In genomic region chr18:77132369-77133050, GRCh38 we compare ENCODE assay signal across 7 cellular contexts. TPM values are rescaled to one million over a fixed set of nuclear protein-coding genes. Genes with fewer than 3 reads are reported as not detected.
DNase-seq lines count a peak whose midpoint lies in the region; ATAC-seq, FAIRE-seq and TF ChIP-seq lines count a peak whose summit lies in the region.

TSS of gene MBP (minus strand) at chr18:77132783. CDS start at chr18:77105261, 27,522 bp downstream.

- H3K27me3 ChIP-seq in endothelial cell of umbilical vein (ENCODE audit: control insufficient read depth in 2 of 2, insufficient read depth in 2 of 2, low read length in 2 of 2) (peaks cover 4 to 28% of the 10 kb centered on the region in 2 experiments), testis (no peaks in the 10 kb centered on the region)
- no peaks in the 10 kb centered on the region for H3K27me3 ChIP-seq in naive thymus-derived CD4-positive, alpha-beta T cell (ENCODE audit: control insufficient read depth in 2 of 2, insufficient read depth in 2 of 2, low read length in 2 of 2)

- no peaks in the 10 kb centered on the region for H3K27me3 Mint-ChIP-seq in naive thymus-derived CD4-positive, alpha-beta T cell

- no peaks in the 10 kb centered on the region for H3K9me3 Mint-ChIP-seq in naive thymus-derived CD4-positive, alpha-beta T cell

- peak within 1 kb of the TSS; percentile 44 to 48 (median 46) for H3K4me3 ChIP-seq in endothelial cell of umbilical vein (replicated peaks in 1 of 3; ENCODE audit: insufficient read depth in 1 of 3, low read depth in 1 of 3, low read length in 3 of 3)
- peak within 1 kb of the TSS; percentile 66 for H3K4me3 ChIP-seq in naive thymus-derived CD4-positive, alpha-beta T cell (ENCODE audit: low read length)
- peak within 1 kb of the TSS; percentile 78 to 90 for H3K4me3 ChIP-seq in testis

- peaks cover 0 to 28% (median 3%) of the 10 kb centered on the region in 5 donors for H3K36me3 Mint-ChIP-seq in naive thymus-derived CD4-positive, alpha-beta T cell

- TF ChIP-seq CTCF in endothelial cell of umbilical vein (IDR thresholded peaks at IDR 0.05; ENCODE audit: extremely low read depth in 1 of 2, insufficient read depth in 1 of 2, low read depth in 1 of 2, low read length in 2 of 2) = no peak
- TF ChIP-seq CTCF in testis (IDR thresholded peaks at IDR 0.05) = no peak

- H3K9me3 ChIP-seq in endothelial cell of umbilical vein (replicated peaks; ENCODE audit: control insufficient read depth, insufficient read depth, low read length) (no peaks in the 10 kb centered on the region), testis (no peaks in the 10 kb centered on the region)
- H3K9me3 ChIP-seq in naive thymus-derived CD4-positive, alpha-beta T cell (ENCODE audit: control insufficient read depth in 2 of 3, low read length in 3 of 3) = no peaks in the 10 kb centered on the region

- peak; percentile 35 for ATAC-seq in GM18858 (IDR thresholded peaks at IDR 0.05; ENCODE audit: unreplicated experiment)
- peak; percentile 60 for ATAC-seq in HG02852 (IDR thresholded peaks at IDR 0.05; ENCODE audit: unreplicated experiment)
- ATAC-seq in naive thymus-derived CD4-positive, alpha-beta T cell = peak; percentile 49

- dilution Hi-C loops in endothelial cell of umbilical vein (cut with MboI; ENCODE audit: extremely low pct_ligation_motif_present, low sequenced_read_pairs) = no loop called here

- CTCF ChIA-PET in activated CD8-positive, alpha-beta memory T cell treated with anti-CD3 and anti-CD28 coated beads for 36 hours (lab: Charles Lee) = interaction anchor here (0.6 to 2.0 kb wide), 6 partner anchors 8 to 331 kb away, joined by 3 to 9 read pairs (median 4); no protein-coding TSS in a partner anchor
- CTCF ChIA-PET in endothelial cell of umbilical vein (lab: Charles Lee) = interaction anchor here (0.7 to 2.1 kb wide), 5 partner anchors 31 to 132 kb away, joined by 3 to 7 read pairs (median 3); no protein-coding TSS in a partner anchor
- CTCF ChIA-PET in naive thymus-derived CD4-positive, alpha-beta T cell (lab: Charles Lee) = interaction anchor here (1.1 to 1.9 kb wide), 6 partner anchors 8 to 78 kb away, joined by 3 to 7 read pairs (median 4); no protein-coding TSS in a partner anchor

- no peaks in the 10 kb centered on the region for H3K79me2 ChIP-seq in endothelial cell of umbilical vein (ENCODE audit: control insufficient read depth, insufficient read depth, low read length)

- peak within 1 kb of the TSS; percentile 89 for H2AFZ ChIP-seq in endothelial cell of umbilical vein (ENCODE audit: low read depth, low read length)

- H3K27ac ChIP-seq in endothelial cell of umbilical vein (ENCODE audit: insufficient read depth, low read depth, low read length) = no peak within 1 kb of the TSS
- peak within 1 kb of the TSS; percentile 87 for H3K27ac ChIP-seq in naive thymus-derived CD4-positive, alpha-beta T cell (ENCODE audit: low read depth, low read length)
- H3K27ac ChIP-seq in testis = peak within 1 kb of the TSS; percentile 90 to 92

- no peaks in the 10 kb centered on the region for H3K36me3 ChIP-seq in endothelial cell of umbilical vein (ENCODE audit: control insufficient read depth in 2 of 2, extremely low read depth in 1 of 2, insufficient read depth in 2 of 2, low read length in 2 of 2)
- H3K36me3 ChIP-seq in naive thymus-derived CD4-positive, alpha-beta T cell (ENCODE audit: control insufficient read depth in 2 of 3, insufficient read depth in 3 of 3, low read length in 3 of 3) = peaks cover 0 to 7% (median 0%) of the 10 kb centered on the region in 3 experiments
- H3K36me3 ChIP-seq in testis (ENCODE audit: low read depth, missing control alignments) = no peaks in the 10 kb centered on the region

- no peak for FAIRE-seq in endothelial cell of umbilical vein (lab: Jason Lieb, UNC)

- no peaks in the 10 kb centered on the region for H4K20me1 ChIP-seq in endothelial cell of umbilical vein (replicated peaks; ENCODE audit: control insufficient read depth, extremely low read depth, insufficient read depth, low read length)

- TF ChIP-seq POLR2A in endothelial cell of umbilical vein (IDR thresholded peaks at IDR 0.05; ENCODE audit: low read depth, low read length) (no peak), testis (IDR thresholded peaks at IDR 0.05) (no peak)

- peak within 1 kb of the TSS; percentile 69 for H3K4me2 ChIP-seq in endothelial cell of umbilical vein (ENCODE audit: insufficient read depth, low read length)

- H3K9me1 ChIP-seq in endothelial cell of umbilical vein (replicated peaks; ENCODE audit: control insufficient read depth, extremely low read depth, insufficient read depth, low read length) = no peaks in the 10 kb centered on the region

- BruUV-seq in endothelial cell of umbilical vein (replicated peaks; lab: Mats Ljungman, UMichigan) = no TSS peak

- H3K4me1 ChIP-seq in endothelial cell of umbilical vein (ENCODE audit: control insufficient read depth, extremely low read depth, insufficient read depth, low read length) = peaks cover 13% of the 10 kb centered on the region
- H3K4me1 ChIP-seq in naive thymus-derived CD4-positive, alpha-beta T cell (ENCODE audit: control insufficient read depth in 2 of 2, insufficient read depth in 2 of 2, low read length in 2 of 2) = peaks cover 34 to 47% of the 10 kb centered on the region in 2 donors
- peaks cover 12% of the 10 kb centered on the region for H3K4me1 ChIP-seq in testis

- peak within 1 kb of the TSS; percentile 61 for H3K9ac ChIP-seq in endothelial cell of umbilical vein (replicated peaks; ENCODE audit: extremely low read depth, insufficient read depth, low read length)

- intact Hi-C loops in endothelial cell of umbilical vein (cut with micrococcal nuclease) = loop anchor here (2.0 to 5.0 kb wide), 4 partner anchors 65 to 130 kb away; no protein-coding TSS in a partner anchor
- intact Hi-C loops in naive thymus-derived CD4-positive, alpha-beta T cell (cut with micrococcal nuclease) = loop anchor here (1.0 to 5.0 kb wide), 10 partner anchors 8 to 310 kb away; partner anchors contain the start of gene ZNF236 (in 2 of the 2)
- intact Hi-C loops in testis (cut with DNase I; ENCODE audit: low total_unique reads) = no loop called here

- H3K4me3 Mint-ChIP-seq in naive thymus-derived CD4-positive, alpha-beta T cell = peak within 1 kb of the TSS; percentile 94 to 100 (median 97)

- peaks cover 43 to 66% (median 59%) of the 10 kb centered on the region in 7 donors for H3K4me1 Mint-ChIP-seq in naive thymus-derived CD4-positive, alpha-beta T cell

- WGBS in testis, 2 donors = 0 to 1% methylated on average over 1 to 42 of the region's 88 CpGs

- POLR2A ChIA-PET in activated CD8-positive, alpha-beta memory T cell treated with anti-CD3 and anti-CD28 coated beads for 36 hours (lab: Charles Lee) = interaction anchor here (0.6 to 3.5 kb wide), 7 partner anchors 11 to 78 kb away, joined by 3 to 12 read pairs (median 5); no protein-coding TSS in a partner anchor
- POLR2A ChIA-PET in endothelial cell of umbilical vein (lab: Charles Lee) = no interaction called here
- POLR2A ChIA-PET in naive thymus-derived CD4-positive, alpha-beta T cell (lab: Charles Lee) = interaction anchor here (1.1 to 5.7 kb wide), 14 partner anchors 9 to 412 kb away, joined by 3 to 83 read pairs (median 12); no protein-coding TSS in a partner anchor

- H3K27ac Mint-ChIP-seq in naive thymus-derived CD4-positive, alpha-beta T cell = peak within 1 kb of the TSS; percentile 76 to 97 (median 96)

- peak; percentile 33 for DNase-seq in NCI-H2171 treated with DMSO at 0.1 percent for 48 hours (lab: John Stamatoyannopoulos, UW)
- no peak for DNase-seq in endothelial cell of umbilical vein (ENCODE audit: low read depth, low spot score)
- DNase-seq in naive thymus-derived CD4-positive, alpha-beta T cell = peak; percentile 58 to 75 (median 68)
- DNase-seq in testis = peak; percentile 75

TF ChIP-seq in endothelial cell of umbilical vein, 7 proteins besides CTCF, POLR2A, EP300 and RAD21:
- TF ChIP-seq JUN (IDR thresholded peaks at IDR 0.05; ENCODE audit: borderline replicate concordance, insufficient read depth, insufficient read length, low read depth) (no peak), EZH2 (IDR thresholded peaks at IDR 0.05; ENCODE audit: borderline replicate concordance, low read depth, low read length, severe bottlenecking) (peak; percentile 49), FOS (IDR thresholded peaks at IDR 0.05; ENCODE audit: borderline replicate concordance, insufficient read depth, low read length) (no peak), POLR2AphosphoS5 (IDR thresholded peaks at IDR 0.05; ENCODE audit: insufficient read depth, low read depth, low read length) (no peak)

RNA-seq across cellular contexts. Expression of gene MBP, which starts in this region (rescaled TPM):
- 10 to 100 TPM; 46.0 to 53.9 TPM for total RNA-seq in activated CD8-positive, alpha-beta memory T cell treated with anti-CD3 and anti-CD28 coated beads for 36 hours
- total RNA-seq in endothelial cell of umbilical vein (1.7 and 4.0 TPM in 2 replicates), testis (10 to 100 TPM; 15.4 to 20.3 TPM)
- polyA plus RNA-seq in endothelial cell of umbilical vein (2.0 and 2.3 TPM in 2 replicates), testis (ENCODE audit: insufficient read depth, low read depth, low replicate concordance) (16.7 TPM)
- 1.8 TPM in 2 replicates for polyA plus RNA-seq in endothelial cell of umbilical vein (2011; cell fraction: cytosol; rRNA removed)
- 3.1 and 3.2 TPM in 2 replicates for polyA plus RNA-seq in endothelial cell of umbilical vein (2011; cell fraction: nucleus; rRNA removed)
- 4.0 and 4.3 TPM in 2 replicates for polyA plus RNA-seq in endothelial cell of umbilical vein (2012)
- 2.4 and 4.9 TPM in 2 replicates for polyA minus RNA-seq in endothelial cell of umbilical vein
- 17.2 TPM for polyA minus RNA-seq in endothelial cell of umbilical vein (2011; cell fraction: cytosol; rRNA and poly(A)+ RNA removed)
- 5.4 and 6.6 TPM in 2 replicates for polyA minus RNA-seq in endothelial cell of umbilical vein (2011; cell fraction: nucleus; rRNA and poly(A)+ RNA removed)
- total RNA-seq in naive thymus-derived CD4-positive, alpha-beta T cell = 100 to 1,000 TPM in 3 of 5 experiments, 10 to 100 TPM in 2; 88.3 to 152 (median 116) TPM
- 100 to 1,000 TPM in 1 of 2 donors, 10 to 100 TPM in 1; 96.4 to 107 TPM for polyA plus RNA-seq in naive thymus-derived CD4-positive, alpha-beta T cell
